In genomic region chr17:83173997-83174858, GRCh38 we compare ENCODE assay signal across 10 cellular contexts.
DNase-seq lines count a peak whose midpoint lies in the region; ATAC-seq and TF ChIP-seq lines count a peak whose summit lies in the region.
"Had no signal": no experiment of that assay in that cellular context is flagged by ENCODE, and none has a peak within 500 bp of the region (broad histone marks: within the 10 kb centered on the region; RNA-seq: fewer than 3 reads in every experiment).

No MANE protein-coding gene starts in this region.

- no peak overlapping the region for H3K4me3 Mint-ChIP-seq in CD14-positive monocyte

- no peaks in the 10 kb centered on the region for H3K36me3 Mint-ChIP-seq in CD14-positive monocyte

- DNase-seq in CD14-positive monocyte (ENCODE audit: low spot score): peak; percentile 37
- DNase-seq in SK-N-DZ (ENCODE audit: low spot score): peak; percentile 77
- DNase-seq in mesenteric fat pad (ENCODE audit: low spot score): peak; percentile 87
- DNase-seq in foreskin fibroblast: no peak
- no peak for DNase-seq in nucleus accumbens (lab: John Stamatoyannopoulos, UW)
- DNase-seq: NCI-H226 had no signal

- intact Hi-C loops in CD14-positive monocyte (cut with micrococcal nuclease): no loop called here

- H3K27ac Mint-ChIP-seq in CD14-positive monocyte: peak overlapping the region in 1 of 7 donors; percentile 31

- peaks cover 4% of the 10 kb centered on the region for H3K4me1 Mint-ChIP-seq in CD14-positive monocyte

- no peak for TF ChIP-seq CTCF in CD14-positive monocyte (IDR thresholded peaks at IDR 0.05)
- TF ChIP-seq CTCF in foreskin fibroblast (IDR thresholded peaks at IDR 0.05; ENCODE audit: low read depth, low read length): no peak

- H3K9me3 Mint-ChIP-seq in CD14-positive monocyte: peaks cover 0 to 2% (median under 1%) of the 10 kb centered on the region in 7 donors

- ATAC-seq in GM19397 (IDR thresholded peaks at IDR 0.05; ENCODE audit: unreplicated experiment): peak; percentile 77
- no peak for ATAC-seq in HG02970 (IDR thresholded peaks at IDR 0.05; ENCODE audit: low FRiP score, unreplicated experiment)
- ATAC-seq in GM19463 (IDR thresholded peaks at IDR 0.05; ENCODE audit: unreplicated experiment): no peak

- H3K27me3 Mint-ChIP-seq in CD14-positive monocyte (ENCODE audit: low read depth in 3 of 3): peaks cover 3 to 12% (median 9%) of the 10 kb centered on the region in 3 donors

- H3K4me3 ChIP-seq in foreskin fibroblast (ENCODE audit: low read depth in 1 of 2, low read length in 2 of 2): no peak overlapping the region
- H3K4me3 ChIP-seq: adrenal gland had no signal

Comparison
In these comparisons a context has a peak if more than half of its experiments do, and no peak if none do; other contexts are left out.
1. DNase-seq: peak in CD14-positive monocyte (single experiment), SK-N-DZ (single experiment) and mesenteric fat pad (single experiment); none in foreskin fibroblast (0 of 2) and nucleus accumbens (0 of 56).